In genomic region chr2:48607307-48608014, GRCh38 we compare ENCODE assay signal across 13 cellular contexts. TPM values are rescaled to one million over a fixed set of nuclear protein-coding genes. Genes with fewer than 3 reads are reported as not detected.
DNase-seq lines count a peak whose midpoint lies in the region; ATAC-seq and TF ChIP-seq lines count a peak whose summit lies in the region.
"Had no signal": no experiment of that assay in that cellular context is flagged by ENCODE, and none has a peak within 500 bp of the region (broad histone marks: within the 10 kb centered on the region; RNA-seq: fewer than 3 reads in every experiment).

No MANE protein-coding gene starts in this region.

- H3K9me2 ChIP-seq in HCT116 (ENCODE audit: insufficient read depth): no peaks in the 10 kb centered on the region

- peak; percentile 68 for DNase-seq in HCT116 (ENCODE audit: low read depth, low spot score)
- peak; percentile 66 for DNase-seq in RPMI7951 (ENCODE audit: low read depth)
- peak; percentile 84 for DNase-seq in epithelial cell of esophagus (ENCODE audit: low read depth)
- DNase-seq in pons (ENCODE audit: low spot score): peak; percentile 78
- DNase-seq in ascending aorta (ENCODE audit: low spot score in 2 of 2): no peak
- DNase-seq in H7: no peak
- DNase-seq: activated CD8-positive, alpha-beta T cell treated with anti-CD3 and anti-CD28 coated beads for 36 hours; NCI-H2171 treated with DMSO at 0.1 percent for 48 hours; ovary; T-helper 17 cell had no signal

- intact Hi-C loops in HCT116 (cut with micrococcal nuclease): no loop called here
- intact Hi-C loops in ascending aorta (cut with DNase I): loop anchor here (10.0 kb wide), 1 partner anchor 1797 kb away; no protein-coding TSS in a partner anchor

- CTCF ChIA-PET in HCT116 (lab: Charles Lee): no interaction called here

- TF ChIP-seq CTCF in HCT116 (IDR thresholded peaks at IDR 0.05 in 2 of 3, conservative IDR thresholded peaks at IDR 0.05 in 1 of 3; ENCODE audit: borderline replicate concordance in 1 of 3, insufficient read depth in 1 of 3, low read depth in 2 of 3, low read length in 2 of 3) (no peak), epithelial cell of esophagus (IDR thresholded peaks at IDR 0.05; ENCODE audit: insufficient read depth, low read depth, low read length, missing control alignments) (no peak), ascending aorta (IDR thresholded peaks at IDR 0.05) (no peak)

- peak overlapping the region; percentile 70 for H3K4me2 ChIP-seq in HCT116 (ENCODE audit: low read length)

- H3K4me1 ChIP-seq in HCT116 (ENCODE audit: control insufficient read depth in 1 of 2, insufficient read depth in 2 of 2, low read length in 2 of 2): peaks cover 13 to 16% of the 10 kb centered on the region in 2 experiments; a peak in 3 of 4 replicates
- no peaks in the 10 kb centered on the region for H3K4me1 ChIP-seq in ascending aorta

- no peaks in the 10 kb centered on the region for H3K79me2 ChIP-seq in HCT116 (ENCODE audit: insufficient read depth, low read length)

- ATAC-seq in HCT116 (peak; percentile 90), GM21367 (IDR thresholded peaks at IDR 0.05; ENCODE audit: unreplicated experiment) (no peak), HG02970 (IDR thresholded peaks at IDR 0.05; ENCODE audit: low FRiP score, unreplicated experiment) (no peak)
- ATAC-seq: activated CD8-positive, alpha-beta T cell treated with anti-CD3 and anti-CD28 coated beads for 36 hours; T-helper 17 cell had no signal

- RAD21 ChIA-PET in HCT116 (lab: Charles Lee; ENCODE audit: low non-redundant PET in 1 of 2, low total read pairs in 2 of 2, uncharacterized antibody in 2 of 2, unreplicated experiment in 2 of 2): no interaction called here

- H2AFZ ChIP-seq in HCT116 (ENCODE audit: low read depth, low read length, poor library complexity, severe bottlenecking): peak overlapping the region; percentile 62

- H3K9ac ChIP-seq in HCT116 (ENCODE audit: low read length): no peak overlapping the region

- peak; percentile 19; the same call in 1 of the 2 replicates for TF ChIP-seq RAD21 in HCT116 (IDR thresholded peaks at IDR 0.05; ENCODE audit: low read depth)

- H3K36me3 ChIP-seq in HCT116 (ENCODE audit: control insufficient read depth in 1 of 2, insufficient read depth in 2 of 2, low read length in 2 of 2) (no peaks in the 10 kb centered on the region), ascending aorta (no peaks in the 10 kb centered on the region), H7 (replicated peaks; ENCODE audit: control insufficient read depth, insufficient read depth, low read length) (no peaks in the 10 kb centered on the region)
- H3K36me3 ChIP-seq: ovary, thoracic aorta had no signal

- POLR2A ChIA-PET in HCT116 (lab: Charles Lee): no interaction called here

- H4K20me1 ChIP-seq in HCT116 (ENCODE audit: insufficient read depth): no peaks in the 10 kb centered on the region

- H3K27ac ChIP-seq in HCT116 (ENCODE audit: low read depth, low read length) (no peak overlapping the region), ascending aorta (no peak overlapping the region)
- H3K27ac ChIP-seq: ovary, thoracic aorta had no signal

- BruUV-seq in HCT116 (replicated peaks; lab: Mats Ljungman, UMichigan): no TSS peak

- no peak for TF ChIP-seq POLR2A in HCT116 (IDR thresholded peaks at IDR 0.05; ENCODE audit: borderline replicate concordance, extremely low read depth, insufficient read depth, insufficient read length)

- H3K27me3 ChIP-seq in HCT116 (ENCODE audit: insufficient read depth, low read length) (no peaks in the 10 kb centered on the region), ascending aorta (no peaks in the 10 kb centered on the region), H7 (ENCODE audit: control insufficient read depth, insufficient read depth, low read length) (no peaks in the 10 kb centered on the region)
- H3K27me3 ChIP-seq: ovary had no signal

- H3K4me3 ChIP-seq in HCT116 (replicated peaks in 1 of 2; ENCODE audit: low read depth in 1 of 2, low read length in 2 of 2) (peak overlapping the region; percentile 5 to 49; a peak in 3 of 4 replicates), epithelial cell of esophagus (ENCODE audit: low read length) (no peak overlapping the region), ascending aorta (no peak overlapping the region), H7 (ENCODE audit: insufficient read depth, low read depth, low read length) (no peak overlapping the region)
- H3K4me3 ChIP-seq: ovary, thoracic aorta had no signal

- no peaks in the 10 kb centered on the region for H3K9me3 ChIP-seq in HCT116 (ENCODE audit: control insufficient read depth in 1 of 2, insufficient read depth in 1 of 2, low read depth in 1 of 2, low read length in 2 of 2)
- H3K9me3 ChIP-seq in ascending aorta: no peaks in the 10 kb centered on the region
- H3K9me3 ChIP-seq: ovary, thoracic aorta had no signal

TF ChIP-seq in HCT116, 20 proteins besides CTCF, POLR2A, EP300 and RAD21 (continues in another document):
- TF ChIP-seq ZFX (IDR thresholded peaks at IDR 0.05) (no peak), EZH2phosphoT487 (IDR thresholded peaks at IDR 0.05; ENCODE audit: borderline replicate concordance) (no peak), SIN3A (IDR thresholded peaks at IDR 0.05; ENCODE audit: low read depth) (no peak), ATF3 (IDR thresholded peaks at IDR 0.05) (no peak), ZNF274 (IDR thresholded peaks at IDR 0.05; ENCODE audit: low read depth, low read length) (no peak), EGR1 (IDR thresholded peaks at IDR 0.05; ENCODE audit: low read depth) (peak; percentile 96), MAX (IDR thresholded peaks at IDR 0.05) (no peak), SP1 (IDR thresholded peaks at IDR 0.05; ENCODE audit: low read depth) (peak; percentile 72), CBX3 (IDR thresholded peaks at IDR 0.05; ENCODE audit: low read depth) (peak; percentile 86; the same call in 1 of the 2 replicates), FOSL1 (IDR thresholded peaks at IDR 0.05; ENCODE audit: low read depth) (peak; percentile 96), ELF1 (IDR thresholded peaks at IDR 0.05; ENCODE audit: borderline replicate concordance, low read depth) (peak; percentile 25; the same call in 1 of the 2 replicates), EZH2 (IDR thresholded peaks at IDR 0.05) (no peak), JUND (IDR thresholded peaks at IDR 0.05) (peak; percentile 74), ZBTB33 (IDR thresholded peaks at IDR 0.05; ENCODE audit: extremely low read depth, insufficient replicate concordance, low read length) (no peak), REST (IDR thresholded peaks at IDR 0.05; ENCODE audit: low read depth) (no peak), CEBPB (IDR thresholded peaks at IDR 0.05; ENCODE audit: low read depth) (peak; percentile 68), POLR2AphosphoS5 (IDR thresholded peaks at IDR 0.05; ENCODE audit: low read depth, low read length) (0 out of 2 replicates have a peak, but pooled peaks have one; percentile 18), YY1 (IDR thresholded peaks at IDR 0.05; ENCODE audit: extremely low read depth, insufficient replicate concordance, low read depth, low read length) (no peak)

RNA-seq across cellular contexts. Expression of gene GTF2A1L, which starts 10.2 kb away (rescaled TPM):
- total RNA-seq in HCT116 (2021; ENCODE audit: unreplicated experiment) (0.22 TPM), ascending aorta (22.2 TPM)
- not detected in 2 replicates for polyA plus RNA-seq in HCT116 (2012)
- 0.29 and 0.60 TPM in 2 replicates for total RNA-seq in RPMI7951 (2014; rRNA removed; shearing (Covaris generic))
- total RNA-seq in H7 (2014; rRNA removed; shearing (Covaris generic)): 1.7 and 2.5 TPM in 2 replicates
- total RNA-seq: activated CD8-positive, alpha-beta T cell treated with anti-CD3 and anti-CD28 coated beads for 36 hours; T-helper 17 cell had no signal

Comparison
In these comparisons a context has a peak if more than half of its experiments do, and no peak if none do; other contexts are left out.
1. DNase-seq: peak in HCT116 (single experiment), RPMI7951 (single experiment), epithelial cell of esophagus (single experiment) and pons (single experiment); none in ascending aorta (0 of 2) and H7 (single experiment).
2. H3K4me3 ChIP-seq: peak in HCT116 (2 of 2); none in epithelial cell of esophagus (single experiment), ascending aorta (0 of 2) and H7 (single experiment).